Comparison of ENCODE assay signal across 1 cellular context in genomic region chr14:30221546-30221945, GRCh38.
TF ChIP-seq lines count a peak whose summit lies in the region.

No MANE protein-coding gene starts in this region.

TF ChIP-seq in IMR-90, 13 proteins besides CTCF, POLR2A, EP300 and RAD21 (continued from another document):
- TF ChIP-seq USF2 (IDR thresholded peaks at IDR 0.05; ENCODE audit: low read depth, low read length) = no peak
